ENCODE assay signal across 19 cellular contexts in genomic region chr15:61671736-61672135, GRCh38.
"Had no signal": no experiment of that assay in that cellular context is flagged by ENCODE, and none has a peak within 500 bp of the region (broad histone marks: within the 10 kb centered on the region; RNA-seq: fewer than 3 reads in every experiment).

No MANE protein-coding gene starts in this region.

- H2AFZ ChIP-seq: parathyroid adenoma had no signal

- H3K4me1 ChIP-seq: esophagus squamous epithelium, parathyroid adenoma, prostate gland, upper lobe of left lung had no signal

- H3K27me3 Mint-ChIP-seq: dendritic cell treated with granulocyte-macrophage colony-stimulating factor and Interleukin-4, amounts not matched to agents 40 ng/mL and 50 ng/mL, for 4 days had no signal

- H3K79me2 ChIP-seq: parathyroid adenoma had no signal

- H3K4me1 Mint-ChIP-seq: naive B cell, nephron had no signal

- ATAC-seq: effector memory CD8-positive, alpha-beta T cell had no signal

- H3K27me3 ChIP-seq: upper lobe of left lung had no signal

- H3K9me3 Mint-ChIP-seq: dendritic cell treated with granulocyte-macrophage colony-stimulating factor and Interleukin-4, amounts not matched to agents 40 ng/mL and 50 ng/mL, for 4 days had no signal

- DNase-seq: cerebellar nuclear complex; effector memory CD8-positive, alpha-beta T cell; esophagus squamous epithelium; foreskin melanocyte; hippocampal formation; mesendoderm; naive B cell; retina; stimulated activated CD4-positive, alpha-beta T cell treated with anti-CD3 and anti-CD28 coated beads, Interleukin-2, amount 100 ng/mL, for 48 hours; stimulated activated naive CD4-positive, alpha-beta T cell treated with Interleukin-2 at 50 U/mL for 16 hours; upper lobe of left lung had no signal

- H3K9me3 ChIP-seq: esophagus squamous epithelium, prostate gland, upper lobe of left lung had no signal

- H3K27ac Mint-ChIP-seq: dendritic cell treated with granulocyte-macrophage colony-stimulating factor and Interleukin-4, amounts not matched to agents 40 ng/mL and 50 ng/mL, for 4 days; effector memory CD8-positive, alpha-beta T cell; naive B cell; nephron had no signal

- H3K9ac ChIP-seq: parathyroid adenoma had no signal

- H3K4me3 Mint-ChIP-seq: dendritic cell treated with granulocyte-macrophage colony-stimulating factor and Interleukin-4, amounts not matched to agents 40 ng/mL and 50 ng/mL, for 4 days; effector memory CD8-positive, alpha-beta T cell; naive B cell; nephron had no signal

- H3K4me3 ChIP-seq: esophagus squamous epithelium, heart left ventricle, prostate gland, smooth muscle cell, upper lobe of left lung had no signal

- H3K36me3 ChIP-seq: esophagus squamous epithelium, heart left ventricle, prostate gland, upper lobe of left lung had no signal

- FAIRE-seq: colon had no signal

- H3K4me2 ChIP-seq: smooth muscle cell had no signal

- H3K27ac ChIP-seq: epithelial cell of prostate, esophagus squamous epithelium, heart left ventricle, parathyroid adenoma, prostate gland, upper lobe of left lung had no signal
